25 cellular contexts compared by ENCODE assay signal in genomic region chr9:93942176-93942575, GRCh38. TPM values are rescaled to one million over a fixed set of nuclear protein-coding genes. Genes with fewer than 3 reads are reported as not detected.
A peak's percentile ranks its signal among the peaks of the same experiment; 100 is the strongest.
DNase-seq lines count a peak whose midpoint lies in the region; ATAC-seq, FAIRE-seq and TF ChIP-seq lines count a peak whose summit lies in the region.
"Had no signal": no experiment of that assay in that cellular context is flagged by ENCODE, and none has a peak within 500 bp of the region (broad histone marks: within the 10 kb centered on the region; RNA-seq: fewer than 3 reads in every experiment).

No MANE protein-coding gene starts in this region.

- peaks cover 70% of the 10 kb centered on the region for H3K27me3 Mint-ChIP-seq in MCF 10A (ENCODE audit: insufficient read depth, unreplicated experiment)

- no TSS peak for BruUV-seq in MCF 10A (replicated peaks; lab: Mats Ljungman, UMichigan)

- no peak overlapping the region for H3K27ac ChIP-seq in breast epithelium
- H3K27ac ChIP-seq: Peyer's patch had no signal

- TF ChIP-seq CTCF in MCF 10A (IDR thresholded peaks at IDR 0.05; ENCODE audit: unreplicated experiment) = no peak
- no peak for TF ChIP-seq CTCF in breast epithelium (IDR thresholded peaks at IDR 0.05)
- TF ChIP-seq CTCF in bronchial epithelial cell (IDR thresholded peaks at IDR 0.05; ENCODE audit: insufficient read depth, low read length, severe bottlenecking) = no peak

- H3K27me3 ChIP-seq in breast epithelium = peaks cover 7 to 59% of the 10 kb centered on the region in 2 donors
- peaks cover 37% of the 10 kb centered on the region for H3K27me3 ChIP-seq in bronchial epithelial cell (ENCODE audit: control insufficient read depth, insufficient read depth, low read length)

- H3K4me3 ChIP-seq in breast epithelium (no peak overlapping the region), bronchial epithelial cell (ENCODE audit: low read depth, low read length) (no peak overlapping the region)
- H3K4me3 ChIP-seq: K562, Peyer's patch had no signal

- H3K9me3 Mint-ChIP-seq in MCF 10A (ENCODE audit: unreplicated experiment) = no peaks in the 10 kb centered on the region
- H3K9me3 Mint-ChIP-seq in activated naive CD4-positive, alpha-beta T cell treated with anti-CD3 and anti-CD28 coated beads, Interleukin-2, amount 50 U/mL, for 72 hours = no peaks in the 10 kb centered on the region

- POLR2A ChIA-PET in MCF 10A (lab: Yijun Ruan, JAX) = no interaction called here

- ATAC-seq in activated naive CD4-positive, alpha-beta T cell treated with anti-CD3 and anti-CD28 coated beads, Interleukin-2, amount 50 U/mL, for 72 hours = no peak
- no peak for ATAC-seq in left cardiac atrium
- ATAC-seq: HepG2, K562, SK-N-SH treated with all-trans-retinoic acid at 6 μM for 48 hours had no signal

- peaks cover 0 to 5% of the 10 kb centered on the region in 2 donors for H3K4me1 ChIP-seq in breast epithelium

- TF ChIP-seq POLR2A in breast epithelium (IDR thresholded peaks at IDR 0.05) = no peak

- peaks cover 6% of the 10 kb centered on the region for H3K4me1 Mint-ChIP-seq in MCF 10A (ENCODE audit: insufficient read depth, unreplicated experiment)

- no peak overlapping the region for H3K27ac Mint-ChIP-seq in MCF 10A (ENCODE audit: low read depth, unreplicated experiment)
- no peak overlapping the region for H3K27ac Mint-ChIP-seq in activated naive CD4-positive, alpha-beta T cell treated with anti-CD3 and anti-CD28 coated beads, Interleukin-2, amount 50 U/mL, for 72 hours

- DNase-seq in MCF 10A (ENCODE audit: unreplicated experiment) (peak; percentile 16), breast epithelium (ENCODE audit: low spot score in 2 of 2) (no peak), bronchial epithelial cell (ENCODE audit: low read depth) (peak; percentile 53), foreskin melanocyte (peak; percentile 63), left cardiac atrium (no peak), NCI-H526 (lab: John Stamatoyannopoulos, UW) (no peak), iPS-NIHi7 (ENCODE audit: extremely low spot score) (no peak)
- DNase-seq in activated naive CD4-positive, alpha-beta T cell treated with anti-CD3 and anti-CD28 coated beads, Interleukin-2, amount 50 U/mL, for 72 hours (ENCODE audit: low spot score in 2 of 2) = no peak
- DNase-seq: CD4-positive, CD25-positive, alpha-beta regulatory T cell; H7; Kasumi-1; NCI-H1048; NCI-H1417; NCI-H1694; NCI-H2029 treated with DMSO at 0.1 percent for 48 hours; NCI-H2227 treated with DMSO at 0.1 percent for 48 hours; NCI-H69; OCI-M1; Peyer's patch had no signal

- no peak for FAIRE-seq in bronchial epithelial cell (lab: Jason Lieb, UNC)
- FAIRE-seq: GM19239, HepG2, K562 had no signal

- H3K36me3 Mint-ChIP-seq in MCF 10A (ENCODE audit: insufficient read depth, unreplicated experiment) = no peaks in the 10 kb centered on the region
- H3K36me3 Mint-ChIP-seq in activated naive CD4-positive, alpha-beta T cell treated with anti-CD3 and anti-CD28 coated beads, Interleukin-2, amount 50 U/mL, for 72 hours = no peaks in the 10 kb centered on the region

- H3K9me3 ChIP-seq in breast epithelium = no peaks in the 10 kb centered on the region
- H3K9me3 ChIP-seq: Peyer's patch had no signal

- H3K36me3 ChIP-seq in breast epithelium (no peaks in the 10 kb centered on the region), bronchial epithelial cell (ENCODE audit: control insufficient read depth, insufficient read depth, low read length) (no peaks in the 10 kb centered on the region)
- H3K36me3 ChIP-seq: Peyer's patch had no signal

- H3K4me3 Mint-ChIP-seq in MCF 10A (ENCODE audit: unreplicated experiment) = no peak overlapping the region
- H3K4me3 Mint-ChIP-seq: CD4-positive, CD25-positive, alpha-beta regulatory T cell had no signal

- CTCF ChIA-PET in MCF 10A (lab: Yijun Ruan, JAX) = no interaction called here

- intact Hi-C loops in MCF 10A (cut with micrococcal nuclease) (no loop called here), breast epithelium (cut with DNase I; ENCODE audit: low total_unique reads) (no loop called here), left cardiac atrium (cut with DNase I) (no loop called here)

RNA-seq across cellular contexts. Expression of gene BARX1, which starts 13.0 kb away (rescaled TPM):
- total RNA-seq in MCF 10A (2022) (0.23 TPM in 1 of 2 replicates, not detected in the other), breast epithelium (1 to 10 TPM in 2 of 3 donors, not detected in 1; 2.6 to 2.9 TPM), bronchial epithelial cell (0.13 TPM in 1 of 2 replicates, not detected in the other), left cardiac atrium (not detected)
- 1 to 10 TPM in 1 of 2 donors, not detected in 1; 9.1 TPM for total RNA-seq in activated naive CD4-positive, alpha-beta T cell treated with anti-CD3 and anti-CD28 coated beads, Interleukin-2, amount 50 U/mL, for 72 hours
- total RNA-seq: A172; CD4-positive, CD25-positive, alpha-beta regulatory T cell; HepG2; HT1080; Peyer's patch had no signal

Comparison
In these comparisons a context has a peak if more than half of its experiments do, and no peak if none do; other contexts are left out.
1. DNase-seq: peak in MCF 10A (single experiment), bronchial epithelial cell (single experiment) and foreskin melanocyte (single experiment); none in breast epithelium (0 of 2), activated naive CD4-positive, alpha-beta T cell treated with anti-CD3 and anti-CD28 coated beads, Interleukin-2, amount 50 U/mL, for 72 hours (0 of 2), left cardiac atrium (single experiment), NCI-H526 (0 of 2) and iPS-NIHi7 (single experiment).